In the genomic region with DNA sequence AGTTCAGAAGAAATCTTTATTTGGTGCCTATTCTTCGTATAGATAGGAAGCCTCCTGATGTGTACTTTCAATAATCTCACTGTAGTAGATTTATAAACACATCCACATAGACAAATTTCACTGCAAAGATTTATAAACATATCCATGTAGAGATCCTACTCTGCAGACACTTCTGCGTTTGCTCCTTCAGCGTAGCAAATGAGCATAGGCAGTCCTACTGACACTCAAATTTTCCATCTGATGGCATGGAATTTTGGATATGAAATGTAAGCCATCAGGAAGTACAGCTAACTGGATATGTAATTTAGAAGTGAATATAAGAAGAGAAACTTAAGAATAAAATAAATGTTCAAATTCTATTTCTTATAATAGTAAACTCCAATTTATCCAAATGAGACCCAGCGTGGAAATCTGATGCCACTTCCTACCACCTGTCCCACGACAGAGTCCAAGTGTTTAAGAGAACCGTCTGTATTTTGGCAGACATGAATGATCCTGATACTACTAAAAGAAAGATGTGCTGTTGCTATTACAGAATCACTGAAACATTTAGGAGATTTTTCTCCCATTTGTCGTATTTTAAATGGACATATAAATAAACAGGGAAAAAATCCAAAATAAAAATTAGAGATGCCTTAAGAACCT, we compare ENCODE assay signal across 24 cellular contexts.
"Had no signal": no experiment of that assay in that cellular context is flagged by ENCODE, and none has a peak within 500 bp of the region (broad histone marks: within the 10 kb centered on the region; RNA-seq: fewer than 3 reads in every experiment).

No MANE protein-coding gene starts in this region.

- DNase-seq: Kasumi-1, MM.1S, MV-4-11, NCI-H1048, NCI-H1105, NCI-H1417, NCI-H1436 treated with DMSO at 0.1 percent for 48 hours, NCI-H1694, NCI-H187 treated with DMSO at 0.1 percent for 48 hours, NCI-H2107, NCI-H345, NCI-H446 treated with DMSO at 0.1 percent for 48 hours, NCI-H510A treated with DMSO at 0.1 percent for 48 hours, NCI-H526, NCI-H82, SHP77 treated with DMSO at 0.1 percent for 48 hours, T-helper 1 cell had no signal

- H3K9me3 ChIP-seq: SJCRH30 had no signal

- H3K9ac ChIP-seq: KMS-11 had no signal

- H3K36me3 ChIP-seq: SJCRH30 had no signal

- H3K27ac Mint-ChIP-seq: IgD-negative memory B cell had no signal

- ATAC-seq: K562, Panc1, SK-N-SH treated with all-trans-retinoic acid at 6 μM for 48 hours had no signal

- H3K4me3 Mint-ChIP-seq: IgD-negative memory B cell had no signal

- H3K36me3 Mint-ChIP-seq: IgD-negative memory B cell had no signal

- H3K27ac ChIP-seq: HL-60, KMS-11, SJCRH30 had no signal

- H3K4me2 ChIP-seq: KMS-11 had no signal

- H3K27me3 ChIP-seq: SJCRH30 had no signal

- H3K4me3 ChIP-seq: K562, SJCRH30 had no signal
